8 cellular contexts compared by ENCODE assay signal in genomic region chr13:107205318-107206112, GRCh38.
DNase-seq lines count a peak whose midpoint lies in the region; ATAC-seq and TF ChIP-seq lines count a peak whose summit lies in the region.

No MANE protein-coding gene starts in this region.

- peak overlapping the region; percentile 9 for H3K4me3 Mint-ChIP-seq in progenitor cell of endocrine pancreas (ENCODE audit: low read depth)

- no peaks in the 10 kb centered on the region for H3K4me1 ChIP-seq in aorta (ENCODE audit: control insufficient read depth in 1 of 2, insufficient read depth in 2 of 2, low read length in 2 of 2)

- no peaks in the 10 kb centered on the region for H3K9me3 ChIP-seq in aorta (ENCODE audit: control insufficient read depth, low read length)

- CTCF ChIA-PET in RWPE1 (lab: Yijun Ruan, JAX): interaction anchor here (0.7 to 0.9 kb wide), 4 partner anchors 16 to 628 kb away, joined by 3 to 5 read pairs (median 3); no protein-coding TSS in a partner anchor

- H3K4me3 ChIP-seq in aorta (ENCODE audit: low read length in 2 of 2): no peak overlapping the region

- intact Hi-C loops in aorta (cut with DNase I): loop anchor here in 1 of 2 donors (2.0 to 10.0 kb wide), 3 partner anchors 169 to 949 kb away; no protein-coding TSS in a partner anchor

- no peak overlapping the region for H3K27ac Mint-ChIP-seq in progenitor cell of endocrine pancreas

- in situ Hi-C loops in G401 (cut with HindIII; ENCODE audit: low sequenced_read_pairs): no loop called here

- H3K36me3 ChIP-seq in aorta (ENCODE audit: control insufficient read depth in 1 of 2, insufficient read depth in 2 of 2, low read length in 1 of 2): no peaks in the 10 kb centered on the region

- POLR2A ChIA-PET in RWPE1 (lab: Yijun Ruan, JAX; ENCODE audit: low non-redundant PET): no interaction called here

- TF ChIP-seq CTCF in RWPE1 (conservative IDR thresholded peaks at IDR 0.05; ENCODE audit: low read depth): peak; percentile 97
- TF ChIP-seq CTCF in progenitor cell of endocrine pancreas (IDR thresholded peaks at IDR 0.05; ENCODE audit: unreplicated experiment): peak; percentile 99

- peaks cover 0 to 2% of the 10 kb centered on the region in 2 donors for H3K27me3 ChIP-seq in aorta (ENCODE audit: control insufficient read depth in 1 of 2, insufficient read depth in 2 of 2, low read length in 1 of 2)

- ATAC-seq in GM21576 (IDR thresholded peaks at IDR 0.05; ENCODE audit: unreplicated experiment): peak; percentile 96
- no peak for ATAC-seq in aorta (ENCODE audit: low FRiP score)

- no peaks in the 10 kb centered on the region for H3K36me3 Mint-ChIP-seq in progenitor cell of endocrine pancreas (ENCODE audit: insufficient read depth)

- H3K4me1 Mint-ChIP-seq in progenitor cell of endocrine pancreas (ENCODE audit: low read depth): peaks cover 15% of the 10 kb centered on the region

- peaks cover 3% of the 10 kb centered on the region for H3K9me3 Mint-ChIP-seq in progenitor cell of endocrine pancreas (ENCODE audit: low read depth)

- no peak overlapping the region for H3K27ac ChIP-seq in RWPE1
- H3K27ac ChIP-seq in aorta (ENCODE audit: low read depth in 1 of 2, low read length in 2 of 2): no peak overlapping the region

- DNase-seq in G401 (ENCODE audit: low spot score) (peak; percentile 78), HuH-7 (ENCODE audit: low spot score) (peak; percentile 58), RWPE1 (ENCODE audit: low spot score) (peak; percentile 38), glomerular visceral epithelial cell (ENCODE audit: extremely low spot score) (peak; percentile 64), progenitor cell of endocrine pancreas (ENCODE audit: low spot score, unreplicated experiment) (peak; percentile 76), aorta (peak; percentile 67 to 89)
- peak; percentile 15 for DNase-seq in activated gamma-delta T cell treated with anti-CD3 and anti-CD28 coated beads, Interleukin-2, amount 50 U/mL, for 16 hours (ENCODE audit: low read depth)

- WGBS in aorta, 2 donors: 11 to 13% methylated on average over 16 of the region's 16 CpGs

- H3K27me3 Mint-ChIP-seq in progenitor cell of endocrine pancreas: peaks cover 6% of the 10 kb centered on the region

Comparison
In these comparisons a context has a peak if more than half of its experiments do, and no peak if none do; other contexts are left out.
1. DNase-seq: peak in every context shown above with its lines; median percentile 78 in G401; 78 in aorta; 76 in progenitor cell of endocrine pancreas; 64 in glomerular visceral epithelial cell; 58 in HuH-7; 38 in RWPE1; 15 in activated gamma-delta T cell treated with anti-CD3 and anti-CD28 coated beads, Interleukin-2, amount 50 U/mL, for 16 hours.